Comparison of ENCODE assay signal across 14 cellular contexts in genomic region chr18:62331581-62332436, GRCh38. TPM values are rescaled to one million over a fixed set of nuclear protein-coding genes. Genes with fewer than 3 reads are reported as not detected.
DNase-seq lines count a peak whose midpoint lies in the region; ATAC-seq and TF ChIP-seq lines count a peak whose summit lies in the region.
"Had no signal": no experiment of that assay in that cellular context is flagged by ENCODE, and none has a peak within 500 bp of the region (broad histone marks: within the 10 kb centered on the region; RNA-seq: fewer than 3 reads in every experiment).

No MANE protein-coding gene starts in this region.

- no peaks in the 10 kb centered on the region for H3K27me3 Mint-ChIP-seq in activated T-helper 1 cell treated with anti-CD3 and anti-CD28 coated beads, Interleukin-12 subunit alpha, Interleukin-12 subunit beta, Interleukin-2, Interleukin-4 antibody, amounts not matched to agents 30 ng/mL and 10 ng/mL and 1 ng/mL, durations not matched to agents 14 hours and 24 hours and 36 hours (ENCODE audit: insufficient read depth)
- H3K27me3 Mint-ChIP-seq in immature natural killer cell (ENCODE audit: low read depth in 3 of 3), result peaks cover 11 to 26% (median 12%) of the 10 kb centered on the region in 3 donors

- intact Hi-C loops in activated T-helper 1 cell treated with anti-CD3 and anti-CD28 coated beads, Interleukin-12 subunit alpha, Interleukin-12 subunit beta, Interleukin-2, Interleukin-4 antibody, amounts not matched to agents 30 ng/mL and 10 ng/mL and 1 ng/mL, durations not matched to agents 14 hours and 24 hours and 36 hours (cut with micrococcal nuclease), result no loop called here

- peak; percentile 51 for DNase-seq in AG04450 (ENCODE audit: low read depth, low spot score)
- DNase-seq in activated T-helper 1 cell treated with anti-CD3 and anti-CD28 coated beads, Interleukin-12 subunit alpha, Interleukin-12 subunit beta, Interleukin-2, Interleukin-4 antibody, amounts not matched to agents 30 ng/mL and 10 ng/mL and 1 ng/mL, durations not matched to agents 14 hours and 24 hours and 36 hours (ENCODE audit: low spot score), result no peak
- peak; percentile 64 to 67 (median 67) for DNase-seq in immature natural killer cell
- no peak for DNase-seq in NCI-H524 (lab: John Stamatoyannopoulos, UW)
- DNase-seq in GM10248 (ENCODE audit: extremely low spot score), result no peak
- DNase-seq in NCI-H1694 treated with DMSO at 0.1 percent for 48 hours (lab: John Stamatoyannopoulos, UW), result no peak
- DNase-seq: activated effector memory CD4-positive, alpha-beta T cell treated with anti-CD3 and anti-CD28 coated beads, Interleukin-2, amount 50 U/mL, for 16 hours; NCI-H2081 had no signal

- H3K4me3 ChIP-seq in AG04450 (ENCODE audit: low read depth, low read length), result no peak overlapping the region
- H3K4me3 ChIP-seq: hepatocyte, mucosa of descending colon, skin epidermis had no signal

- peak overlapping the region; percentile 49 for H3K27ac Mint-ChIP-seq in activated T-helper 1 cell treated with anti-CD3 and anti-CD28 coated beads, Interleukin-12 subunit alpha, Interleukin-12 subunit beta, Interleukin-2, Interleukin-4 antibody, amounts not matched to agents 30 ng/mL and 10 ng/mL and 1 ng/mL, durations not matched to agents 14 hours and 24 hours and 36 hours
- peak overlapping the region; percentile 71 to 91 (median 79) for H3K27ac Mint-ChIP-seq in immature natural killer cell

- H3K36me3 Mint-ChIP-seq in activated T-helper 1 cell treated with anti-CD3 and anti-CD28 coated beads, Interleukin-12 subunit alpha, Interleukin-12 subunit beta, Interleukin-2, Interleukin-4 antibody, amounts not matched to agents 30 ng/mL and 10 ng/mL and 1 ng/mL, durations not matched to agents 14 hours and 24 hours and 36 hours (ENCODE audit: low read depth), result peaks cover 19% of the 10 kb centered on the region
- peaks cover 0 to 3% (median 0%) of the 10 kb centered on the region in 3 donors for H3K36me3 Mint-ChIP-seq in immature natural killer cell

- no peaks in the 10 kb centered on the region for H3K9me3 ChIP-seq in AG04450 (ENCODE audit: control insufficient read depth, insufficient read depth, low read length)
- H3K9me3 ChIP-seq: mucosa of descending colon had no signal

- TF ChIP-seq CTCF in AG04450 (IDR thresholded peaks at IDR 0.05; ENCODE audit: low read depth, low read length) (no peak), GM10248 (IDR thresholded peaks at IDR 0.05; ENCODE audit: control extremely low read depth, extremely low read depth, low read depth, missing control alignments) (no peak)

- POLR2A ChIA-PET in AG04450 (lab: Yijun Ruan, JAX), result interaction anchor here (0.6 kb wide), 1 partner anchor 8 kb away, joined by 3 read pairs; no protein-coding TSS in a partner anchor
- POLR2A ChIA-PET in GM10248 (lab: Yijun Ruan, JAX), result no interaction called here

- H3K27me3 ChIP-seq in AG04450 (ENCODE audit: control insufficient read depth, insufficient read depth, low read length), result peaks cover 33% of the 10 kb centered on the region

- H3K4me3 Mint-ChIP-seq in activated T-helper 1 cell treated with anti-CD3 and anti-CD28 coated beads, Interleukin-12 subunit alpha, Interleukin-12 subunit beta, Interleukin-2, Interleukin-4 antibody, amounts not matched to agents 30 ng/mL and 10 ng/mL and 1 ng/mL, durations not matched to agents 14 hours and 24 hours and 36 hours, result no peak overlapping the region
- H3K4me3 Mint-ChIP-seq in immature natural killer cell, result peak overlapping the region; percentile 52 to 72 (median 66)

- peak; percentile 31 for ATAC-seq in HG02759 (IDR thresholded peaks at IDR 0.05; ENCODE audit: unreplicated experiment)
- ATAC-seq in GM18858 (IDR thresholded peaks at IDR 0.05; ENCODE audit: unreplicated experiment), result no peak
- ATAC-seq: mucosa of descending colon had no signal

- H3K9me3 Mint-ChIP-seq in activated T-helper 1 cell treated with anti-CD3 and anti-CD28 coated beads, Interleukin-12 subunit alpha, Interleukin-12 subunit beta, Interleukin-2, Interleukin-4 antibody, amounts not matched to agents 30 ng/mL and 10 ng/mL and 1 ng/mL, durations not matched to agents 14 hours and 24 hours and 36 hours, result no peaks in the 10 kb centered on the region
- no peaks in the 10 kb centered on the region for H3K9me3 Mint-ChIP-seq in immature natural killer cell

- no peak overlapping the region for H3K27ac ChIP-seq in AG04450 (ENCODE audit: low read depth, low read length)
- H3K27ac ChIP-seq: hepatocyte, RWPE1, skin epidermis had no signal

- H3K4me1 Mint-ChIP-seq in activated T-helper 1 cell treated with anti-CD3 and anti-CD28 coated beads, Interleukin-12 subunit alpha, Interleukin-12 subunit beta, Interleukin-2, Interleukin-4 antibody, amounts not matched to agents 30 ng/mL and 10 ng/mL and 1 ng/mL, durations not matched to agents 14 hours and 24 hours and 36 hours (ENCODE audit: low read depth), result peaks cover 58% of the 10 kb centered on the region
- peaks cover 52 to 68% of the 10 kb centered on the region in 2 donors for H3K4me1 Mint-ChIP-seq in immature natural killer cell

- CTCF ChIA-PET in AG04450 (lab: Charles Lee), result interaction anchor here (0.6 kb wide), 1 partner anchor 1663 kb away, joined by 3 read pairs; no protein-coding TSS in a partner anchor
- CTCF ChIA-PET in GM10248 (lab: Yijun Ruan, JAX), result interaction anchor here (1.0 to 1.4 kb wide), 2 partner anchors 16 to 83 kb away, joined by 4 read pairs; no protein-coding TSS in a partner anchor

RNA-seq across cellular contexts. Expression of gene TNFRSF11A, which starts 6.7 kb away (rescaled TPM):
- polyA plus RNA-seq in AG04450 (2011; rRNA removed) (not detected in 2 replicates), immature natural killer cell (10 to 100 TPM; 13.5 to 23.3 (median 16.8) TPM)
- polyA minus RNA-seq in AG04450 (2011; rRNA and poly(A)+ RNA removed), result not detected in 2 replicates
- total RNA-seq in activated T-helper 1 cell treated with anti-CD3 and anti-CD28 coated beads, Interleukin-12 subunit alpha, Interleukin-12 subunit beta, Interleukin-2, Interleukin-4 antibody, amounts not matched to agents 30 ng/mL and 10 ng/mL and 1 ng/mL, durations not matched to agents 14 hours and 24 hours and 36 hours, result 22.9 and 27.1 TPM in 2 replicates

Comparison
In these comparisons a context has a peak if more than half of its experiments do, and no peak if none do; other contexts are left out.
1. DNase-seq: peak in AG04450 (single experiment) and immature natural killer cell (3 of 3); none in activated T-helper 1 cell treated with anti-CD3 and anti-CD28 coated beads, Interleukin-12 subunit alpha, Interleukin-12 subunit beta, Interleukin-2, Interleukin-4 antibody, amounts not matched to agents 30 ng/mL and 10 ng/mL and 1 ng/mL, durations not matched to agents 14 hours and 24 hours and 36 hours (single experiment), NCI-H524 (0 of 2), GM10248 (single experiment) and NCI-H1694 treated with DMSO at 0.1 percent for 48 hours (single experiment).
2. RNA of gene TNFRSF11A, which starts 6.7 kb away (polyA plus RNA-seq): 13.5 to 23.3 TPM in immature natural killer cell; not detected in AG04450; every median in the first group is over 10 times any median in the second.